Comparison of ENCODE assay signal across 19 cellular contexts in genomic region chr10:983401-983800, GRCh38. TPM values are rescaled to one million over a fixed set of nuclear protein-coding genes. Genes with fewer than 3 reads are reported as not detected.
DNase-seq lines count a peak whose midpoint lies in the region; ATAC-seq and TF ChIP-seq lines count a peak whose summit lies in the region.
"Had no signal": no experiment of that assay in that cellular context is flagged by ENCODE, and none has a peak within 500 bp of the region (broad histone marks: within the 10 kb centered on the region; RNA-seq: fewer than 3 reads in every experiment).

No MANE protein-coding gene starts in this region.

- H3K4me1 ChIP-seq in hepatocyte (ENCODE audit: insufficient read depth) = peaks cover 36% of the 10 kb centered on the region
- peaks cover 16% of the 10 kb centered on the region for H3K4me1 ChIP-seq in upper lobe of right lung

- intact Hi-C loops in cardiac septum (cut with DNase I) = loop anchor here (10.0 kb wide), 1 partner anchor 119 kb away; no protein-coding TSS in a partner anchor
- intact Hi-C loops in Right ventricle myocardium inferior (cut with DNase I) = loop anchor here (10.0 kb wide), 1 partner anchor 169 kb away; no protein-coding TSS in a partner anchor
- intact Hi-C loops in posterior vena cava (cut with DNase I) = no loop called here
- intact Hi-C loops in upper lobe of right lung (cut with DNase I) = no loop called here

- DNase-seq in cardiac septum (ENCODE audit: low spot score) (peak; percentile 44), Right ventricle myocardium inferior (ENCODE audit: missing footprints) (no peak), hepatocyte (ENCODE audit: low spot score) (no peak), posterior vena cava (ENCODE audit: low spot score) (peak; percentile 7), upper lobe of right lung (no peak), NCI-H2171 (lab: John Stamatoyannopoulos, UW) (no peak)
- DNase-seq in activated CD4-positive, alpha-beta T cell treated with anti-CD3 and anti-CD28 coated beads, Interleukin-2, amount 10 ng/mL, durations not matched to agents 7 days and 5 days = no peak
- DNase-seq: 8988T; AML-193; CD8-positive, alpha-beta memory T cell; DMS 273 treated with DMSO at 0.1 percent for 48 hours; DMS79 treated with DMSO at 0.1 percent for 48 hours; EL; HCEC 1CT; HFFc6 had no signal

- no peaks in the 10 kb centered on the region for H3K27me3 Mint-ChIP-seq in activated CD4-positive, alpha-beta T cell treated with anti-CD3 and anti-CD28 coated beads, Interleukin-2, amount 10 ng/mL, durations not matched to agents 7 days and 5 days
- H3K27me3 Mint-ChIP-seq: CD8-positive, alpha-beta memory T cell had no signal

- H3K4me3 ChIP-seq in hepatocyte (no peak overlapping the region), upper lobe of right lung (no peak overlapping the region)
- H3K4me3 ChIP-seq: BLaER1 had no signal

- CTCF ChIA-PET in activated CD4-positive, alpha-beta T cell treated with anti-CD3 and anti-CD28 coated beads, Interleukin-2, amount 10 ng/mL, durations not matched to agents 7 days and 5 days (lab: Charles Lee) = interaction anchor here (0.6 kb wide), 1 partner anchor 62 kb away, joined by 3 read pairs; no protein-coding TSS in a partner anchor

- no peaks in the 10 kb centered on the region for H3K27me3 ChIP-seq in hepatocyte
- no peaks in the 10 kb centered on the region for H3K27me3 ChIP-seq in upper lobe of right lung
- H3K27me3 ChIP-seq: BLaER1 had no signal

- H3K36me3 ChIP-seq in hepatocyte (replicated peaks; ENCODE audit: insufficient read depth, low read depth) = no peaks in the 10 kb centered on the region
- H3K36me3 ChIP-seq in upper lobe of right lung = no peaks in the 10 kb centered on the region

- H4K20me1 ChIP-seq in hepatocyte (ENCODE audit: insufficient read depth, poor library complexity, severe bottlenecking) = no peaks in the 10 kb centered on the region
- H4K20me1 ChIP-seq: BLaER1 had no signal

- H3K27ac Mint-ChIP-seq in activated CD4-positive, alpha-beta T cell treated with anti-CD3 and anti-CD28 coated beads, Interleukin-2, amount 10 ng/mL, durations not matched to agents 7 days and 5 days = no peak overlapping the region
- H3K27ac Mint-ChIP-seq: CD8-positive, alpha-beta memory T cell; HFFc6 had no signal

- no peak overlapping the region for H2AFZ ChIP-seq in hepatocyte

- no peak for ATAC-seq in Right ventricle myocardium inferior
- no peak for ATAC-seq in upper lobe of right lung
- ATAC-seq in HG02981 (IDR thresholded peaks at IDR 0.05; ENCODE audit: unreplicated experiment) = no peak

- H3K79me2 ChIP-seq in hepatocyte = peaks cover 19% of the 10 kb centered on the region

- H3K4me2 ChIP-seq in hepatocyte = peak overlapping the region; percentile 28
- H3K4me2 ChIP-seq: BLaER1 had no signal

- TF ChIP-seq CTCF in hepatocyte (IDR thresholded peaks at IDR 0.05; ENCODE audit: poor library complexity) (no peak), upper lobe of right lung (IDR thresholded peaks at IDR 0.05) (no peak)

- no peak overlapping the region for H3K4me3 Mint-ChIP-seq in activated CD4-positive, alpha-beta T cell treated with anti-CD3 and anti-CD28 coated beads, Interleukin-2, amount 10 ng/mL, durations not matched to agents 7 days and 5 days
- H3K4me3 Mint-ChIP-seq: HFFc6 had no signal

- POLR2A ChIA-PET in activated CD4-positive, alpha-beta T cell treated with anti-CD3 and anti-CD28 coated beads, Interleukin-2, amount 10 ng/mL, durations not matched to agents 7 days and 5 days (lab: Charles Lee) = no interaction called here

- H3K9me3 ChIP-seq in hepatocyte (ENCODE audit: low read depth) (no peaks in the 10 kb centered on the region), upper lobe of right lung (peaks cover 10% of the 10 kb centered on the region)

- H3K27ac ChIP-seq in hepatocyte = peak overlapping the region; percentile 98
- H3K27ac ChIP-seq in upper lobe of right lung = peak overlapping the region; percentile 8
- H3K27ac ChIP-seq: BLaER1, HL-60 had no signal

- H3K36me3 Mint-ChIP-seq in activated CD4-positive, alpha-beta T cell treated with anti-CD3 and anti-CD28 coated beads, Interleukin-2, amount 10 ng/mL, durations not matched to agents 7 days and 5 days (ENCODE audit: low read depth) = peaks cover 17% of the 10 kb centered on the region

- H3K9me2 ChIP-seq in hepatocyte (replicated peaks; ENCODE audit: insufficient read depth) = no peaks in the 10 kb centered on the region

- peaks cover 12% of the 10 kb centered on the region for H3K9me3 Mint-ChIP-seq in activated CD4-positive, alpha-beta T cell treated with anti-CD3 and anti-CD28 coated beads, Interleukin-2, amount 10 ng/mL, durations not matched to agents 7 days and 5 days

- H3K4me1 Mint-ChIP-seq in activated CD4-positive, alpha-beta T cell treated with anti-CD3 and anti-CD28 coated beads, Interleukin-2, amount 10 ng/mL, durations not matched to agents 7 days and 5 days = peaks cover 13% of the 10 kb centered on the region

- 96% methylated on average over 6 of the region's 6 CpGs for WGBS in hepatocyte (ENCODE audit: low lambda C conversion rate, missing lambda C conversion rate)

RNA-seq across cellular contexts. Expression of gene GTPBP4, which starts 4.8 kb away (rescaled TPM):
- total RNA-seq in cardiac septum (33.1 TPM), Right ventricle myocardium inferior (29.3 TPM), hepatocyte (33.6 and 34.2 TPM in 2 replicates), posterior vena cava (10 to 100 TPM; 35.3 to 42.3 TPM), upper lobe of right lung (36.5 TPM)
- 55.5 and 59.4 TPM in 2 replicates for polyA plus RNA-seq in hepatocyte
- total RNA-seq in activated CD4-positive, alpha-beta T cell treated with anti-CD3 and anti-CD28 coated beads, Interleukin-2, amount 10 ng/mL, durations not matched to agents 7 days and 5 days = 10 to 100 TPM; 53.2 to 63.2 TPM

RNA-seq across cellular contexts. Expression of gene IDI2, which starts 42.3 kb away (rescaled TPM):
- total RNA-seq in cardiac septum = 0.51 TPM
- total RNA-seq in Right ventricle myocardium inferior = 0.30 TPM
- total RNA-seq in hepatocyte = 0.33 TPM in 1 of 2 replicates, not detected in the other
- polyA plus RNA-seq in hepatocyte = 0.29 TPM in 1 of 2 replicates, not detected in the other
- total RNA-seq in posterior vena cava = not detected
- not detected for total RNA-seq in upper lobe of right lung
- not detected for total RNA-seq in activated CD4-positive, alpha-beta T cell treated with anti-CD3 and anti-CD28 coated beads, Interleukin-2, amount 10 ng/mL, durations not matched to agents 7 days and 5 days
- total RNA-seq: CD8-positive, alpha-beta memory T cell; H1; HFFc6 had no signal
- polyA plus RNA-seq: CD8-positive, alpha-beta memory T cell; H1 had no signal

RNA-seq across cellular contexts. Expression of gene LARP4B, which starts 51.9 kb away (rescaled TPM):
- 69.8 TPM for total RNA-seq in cardiac septum
- total RNA-seq in Right ventricle myocardium inferior = 58.9 TPM
- total RNA-seq in hepatocyte = 38.5 and 43.4 TPM in 2 replicates
- polyA plus RNA-seq in hepatocyte = 23.9 and 28.4 TPM in 2 replicates
- 10 to 100 TPM; 49.6 to 57.8 TPM for total RNA-seq in posterior vena cava
- total RNA-seq in upper lobe of right lung = 126 TPM
- 100 to 1,000 TPM in 1 of 2 experiments, 10 to 100 TPM in 1; 86.1 to 101 TPM for total RNA-seq in activated CD4-positive, alpha-beta T cell treated with anti-CD3 and anti-CD28 coated beads, Interleukin-2, amount 10 ng/mL, durations not matched to agents 7 days and 5 days

Comparison
In these comparisons a context has a peak if more than half of its experiments do, and no peak if none do; other contexts are left out.
1. DNase-seq: peak in cardiac septum (single experiment) and posterior vena cava (single experiment); none in Right ventricle myocardium inferior (single experiment), hepatocyte (single experiment), upper lobe of right lung (single experiment), activated CD4-positive, alpha-beta T cell treated with anti-CD3 and anti-CD28 coated beads, Interleukin-2, amount 10 ng/mL, durations not matched to agents 7 days and 5 days (single experiment) and NCI-H2171 (single experiment).
2. intact Hi-C loops: an anchor here in cardiac septum (10.0 kb wide) and Right ventricle myocardium inferior (10.0 kb wide); none called in posterior vena cava and upper lobe of right lung.